Comparison of ENCODE assay signal across 26 cellular contexts in the genomic region with DNA sequence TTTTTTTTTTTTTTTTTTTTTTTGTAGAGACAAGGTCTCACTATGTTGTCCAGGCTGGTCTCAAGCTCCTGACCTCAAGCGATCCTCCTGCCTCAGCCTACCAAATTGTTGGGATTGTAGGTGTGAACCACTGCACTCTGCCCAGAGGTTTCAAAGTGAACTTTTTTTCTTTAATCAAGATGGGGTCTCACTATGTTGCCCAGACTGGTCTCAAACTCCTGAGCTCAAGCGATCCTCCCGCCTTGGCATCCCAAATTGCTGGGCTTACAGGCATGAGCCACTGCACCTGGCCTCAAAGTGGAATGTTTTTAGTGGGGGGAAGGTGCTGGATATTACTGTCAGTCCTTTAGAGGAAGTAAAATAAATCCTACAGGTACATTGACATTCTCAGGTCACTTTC. TPM values are rescaled to one million over a fixed set of nuclear protein-coding genes. Genes with fewer than 3 reads are reported as not detected.
"Had no signal": no experiment of that assay in that cellular context is flagged by ENCODE, and none has a peak within 500 bp of the region (broad histone marks: within the 10 kb centered on the region; RNA-seq: fewer than 3 reads in every experiment).

No MANE protein-coding gene starts in this region.

- H3K27ac Mint-ChIP-seq: activated naive CD4-positive, alpha-beta T cell treated with anti-CD3 and anti-CD28 coated beads for 36 hours; activated naive CD8-positive, alpha-beta T cell treated with anti-CD3 and anti-CD28 coated beads for 36 hours; effector memory CD8-positive, alpha-beta T cell; natural killer cell; neural progenitor cell; T-cell had no signal

- H3K27me3 Mint-ChIP-seq: activated naive CD8-positive, alpha-beta T cell treated with anti-CD3 and anti-CD28 coated beads for 36 hours; effector memory CD8-positive, alpha-beta T cell; T-cell had no signal

- H3K27ac ChIP-seq: cardiac muscle cell, gastrocnemius medialis, neural progenitor cell, parathyroid adenoma, psoas muscle, right atrium auricular region, spleen, testis, transverse colon had no signal

- DNase-seq: activated CD4-positive, alpha-beta T cell treated with anti-CD3 and anti-CD28 coated beads for 4 hours; activated CD4-positive, alpha-beta T cell treated with anti-CD3 and anti-CD28 coated beads, Interleukin-2, amount 50 U/mL, for 4 hours; activated CD4-positive, CD25-positive, alpha-beta regulatory T cell; activated T-cell treated with anti-CD3 and anti-CD28 coated beads for 4 hours; aorta; cortex of kidney; effector memory CD8-positive, alpha-beta T cell; gastrocnemius medialis; glutamatergic neuron; natural killer cell; occipital lobe; psoas muscle; spleen; T-cell; testis had no signal

- H3K9me3 Mint-ChIP-seq: activated naive CD4-positive, alpha-beta T cell treated with anti-CD3 and anti-CD28 coated beads for 36 hours; activated naive CD8-positive, alpha-beta T cell treated with anti-CD3 and anti-CD28 coated beads for 36 hours; activated T-helper 1 cell treated with anti-CD3 and anti-CD28 coated beads, Interleukin-12 subunit alpha, Interleukin-12 subunit beta, Interleukin-2, Interleukin-4 antibody, amounts not matched to agents 30 ng/mL and 10 ng/mL and 1 ng/mL, durations not matched to agents 14 hours and 24 hours and 36 hours; effector memory CD8-positive, alpha-beta T cell; natural killer cell; neural progenitor cell; T-cell had no signal

- H3K4me1 ChIP-seq: adrenal gland, gastrocnemius medialis, neural progenitor cell, parathyroid adenoma, psoas muscle, right atrium auricular region had no signal

- H3K4me3 ChIP-seq: adrenal gland, body of pancreas, cardiac muscle cell, gastrocnemius medialis, neural progenitor cell, psoas muscle, right atrium auricular region, spleen, testis, transverse colon had no signal

- H3K4me3 Mint-ChIP-seq: activated naive CD4-positive, alpha-beta T cell treated with anti-CD3 and anti-CD28 coated beads for 36 hours; activated naive CD8-positive, alpha-beta T cell treated with anti-CD3 and anti-CD28 coated beads for 36 hours; activated T-helper 1 cell treated with anti-CD3 and anti-CD28 coated beads, Interleukin-12 subunit alpha, Interleukin-12 subunit beta, Interleukin-2, Interleukin-4 antibody, amounts not matched to agents 30 ng/mL and 10 ng/mL and 1 ng/mL, durations not matched to agents 14 hours and 24 hours and 36 hours; effector memory CD8-positive, alpha-beta T cell; natural killer cell; neural progenitor cell; T-cell had no signal

- H3K27me3 ChIP-seq: adrenal gland, body of pancreas, gastrocnemius medialis, neural progenitor cell, right atrium auricular region, spleen, testis, transverse colon had no signal

- H3K36me3 Mint-ChIP-seq: activated naive CD8-positive, alpha-beta T cell treated with anti-CD3 and anti-CD28 coated beads for 36 hours; natural killer cell; neural progenitor cell; T-cell had no signal

- H3K4me1 Mint-ChIP-seq: natural killer cell, neural progenitor cell had no signal

- H3K36me3 ChIP-seq: adrenal gland, cardiac muscle cell, gastrocnemius medialis, neural progenitor cell, right atrium auricular region, spleen, transverse colon had no signal

- H3K9me3 ChIP-seq: adrenal gland, body of pancreas, gastrocnemius medialis, psoas muscle, right atrium auricular region, spleen, testis, transverse colon had no signal

RNA-seq across cellular contexts. Expression of a gene that starts 43.5 kb away (rescaled TPM):
- total RNA-seq: activated naive CD4-positive, alpha-beta T cell treated with anti-CD3 and anti-CD28 coated beads for 36 hours; activated naive CD8-positive, alpha-beta T cell treated with anti-CD3 and anti-CD28 coated beads for 36 hours; activated T-helper 1 cell treated with anti-CD3 and anti-CD28 coated beads, Interleukin-12 subunit alpha, Interleukin-12 subunit beta, Interleukin-2, Interleukin-4 antibody, amounts not matched to agents 30 ng/mL and 10 ng/mL and 1 ng/mL, durations not matched to agents 14 hours and 24 hours and 36 hours; T-helper 2 cell treated with Interferon-gamma antibody and Interleukin-4, amounts not matched to agents 100 ng/mL and 5 ng/mL, for 36 hours had no signal
